16 cellular contexts compared by ENCODE assay signal in the genomic region with DNA sequence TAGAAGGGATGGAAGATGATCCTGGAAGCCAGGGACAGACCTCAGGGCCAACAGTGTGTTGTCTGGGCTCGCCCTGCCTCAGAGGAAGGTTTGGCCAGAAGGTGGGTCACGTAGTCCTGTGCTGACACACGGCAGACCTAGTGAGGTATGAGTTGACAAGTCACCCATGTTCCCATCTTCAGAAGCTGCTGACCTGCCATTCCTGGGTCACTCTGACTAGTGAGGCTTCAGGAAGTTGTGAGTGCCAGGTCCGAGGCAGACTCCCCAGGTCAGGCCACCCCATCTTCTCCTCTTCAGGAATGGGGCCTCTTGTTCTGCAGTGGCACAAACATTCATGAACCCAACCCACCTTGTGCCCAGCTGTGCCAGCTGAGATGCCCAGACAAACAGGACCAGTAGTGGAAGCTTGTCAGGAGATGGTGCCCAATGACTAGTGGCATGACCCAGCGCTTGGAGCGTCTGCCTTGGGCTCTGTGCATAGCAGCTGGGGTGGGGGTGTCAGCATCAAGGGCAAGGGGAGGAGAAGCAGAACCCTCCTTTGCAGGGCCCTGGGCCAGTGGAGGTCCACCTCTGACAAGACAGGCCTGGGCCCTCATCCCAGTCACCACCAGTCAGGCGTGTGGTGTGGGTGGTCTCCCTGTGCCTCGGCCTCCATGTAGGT. TPM values are rescaled to one million over a fixed set of nuclear protein-coding genes. Genes with fewer than 3 reads are reported as not detected.
A peak's percentile ranks its signal among the peaks of the same experiment; 100 is the strongest.
DNase-seq lines count a peak whose midpoint lies in the region; ATAC-seq, FAIRE-seq and TF ChIP-seq lines count a peak whose summit lies in the region.
"Had no signal": no experiment of that assay in that cellular context is flagged by ENCODE, and none has a peak within 500 bp of the region (broad histone marks: within the 10 kb centered on the region; RNA-seq: fewer than 3 reads in every experiment).

No MANE protein-coding gene starts in this region.

- no peaks in the 10 kb centered on the region for H3K27me3 Mint-ChIP-seq in activated T-cell treated with anti-CD3 and anti-CD28 coated beads, Interleukin-2, amount 50 U/mL, for 24 hours
- no peaks in the 10 kb centered on the region for H3K27me3 Mint-ChIP-seq in activated T-cell treated with anti-CD3 and anti-CD28 coated beads, Interleukin-2, amount 50 U/mL, for 72 hours (ENCODE audit: low read depth)
- H3K27me3 Mint-ChIP-seq in osteocyte (ENCODE audit: unreplicated experiment), result no peaks in the 10 kb centered on the region

- no peak for FAIRE-seq in frontal cortex (lab: Jason Lieb, UNC)
- FAIRE-seq: H54 had no signal

- DNase-seq in activated T-cell treated with anti-CD3 and anti-CD28 coated beads, Interleukin-2, amount 50 U/mL, for 24 hours, result peak; percentile 20
- no peak for DNase-seq in activated T-cell treated with anti-CD3 and anti-CD28 coated beads, Interleukin-2, amount 50 U/mL, for 72 hours
- DNase-seq in ecto neural progenitor cell (ENCODE audit: low spot score) (peak; percentile 27), osteocyte (ENCODE audit: extremely low spot score, unreplicated experiment) (peak; percentile 66), ureter (ENCODE audit: low spot score) (peak; percentile 35), NCI-H2171 (lab: John Stamatoyannopoulos, UW) (no peak), frontal cortex (ENCODE audit: low spot score in 2 of 2) (no peak)
- DNase-seq: 8988T, MM.1S, NCI-H1105, NCI-H1694 treated with DMSO at 0.1 percent for 48 hours, NCI-H446, NCI-H748 treated with DMSO at 0.1 percent for 48 hours, PC-9 had no signal

- no peak overlapping the region for H3K4me3 Mint-ChIP-seq in activated T-cell treated with anti-CD3 and anti-CD28 coated beads, Interleukin-2, amount 50 U/mL, for 24 hours
- no peak overlapping the region for H3K4me3 Mint-ChIP-seq in activated T-cell treated with anti-CD3 and anti-CD28 coated beads, Interleukin-2, amount 50 U/mL, for 72 hours
- no peak overlapping the region for H3K4me3 Mint-ChIP-seq in osteocyte (ENCODE audit: unreplicated experiment)

- no peaks in the 10 kb centered on the region for H3K4me1 Mint-ChIP-seq in activated T-cell treated with anti-CD3 and anti-CD28 coated beads, Interleukin-2, amount 50 U/mL, for 24 hours (ENCODE audit: low read depth)
- H3K4me1 Mint-ChIP-seq in activated T-cell treated with anti-CD3 and anti-CD28 coated beads, Interleukin-2, amount 50 U/mL, for 72 hours (ENCODE audit: low read depth), result no peaks in the 10 kb centered on the region
- H3K4me1 Mint-ChIP-seq in osteocyte (ENCODE audit: unreplicated experiment), result peaks cover 36% of the 10 kb centered on the region

- no peak for TF ChIP-seq CTCF in osteocyte (IDR thresholded peaks at IDR 0.05)

- no peaks in the 10 kb centered on the region for H3K9me3 Mint-ChIP-seq in activated T-cell treated with anti-CD3 and anti-CD28 coated beads, Interleukin-2, amount 50 U/mL, for 24 hours
- no peaks in the 10 kb centered on the region for H3K9me3 Mint-ChIP-seq in activated T-cell treated with anti-CD3 and anti-CD28 coated beads, Interleukin-2, amount 50 U/mL, for 72 hours
- H3K9me3 Mint-ChIP-seq in osteocyte (ENCODE audit: unreplicated experiment), result no peaks in the 10 kb centered on the region

- no peak overlapping the region for H3K27ac Mint-ChIP-seq in activated T-cell treated with anti-CD3 and anti-CD28 coated beads, Interleukin-2, amount 50 U/mL, for 24 hours
- no peak overlapping the region for H3K27ac Mint-ChIP-seq in activated T-cell treated with anti-CD3 and anti-CD28 coated beads, Interleukin-2, amount 50 U/mL, for 72 hours
- no peak overlapping the region for H3K27ac Mint-ChIP-seq in osteocyte (ENCODE audit: unreplicated experiment)

- no peak for ATAC-seq in activated T-cell treated with anti-CD3 and anti-CD28 coated beads, Interleukin-2, amount 50 U/mL, for 72 hours (replicated peaks in 1 of 2)
- ATAC-seq in GM21825 (IDR thresholded peaks at IDR 0.05; ENCODE audit: unreplicated experiment), result no peak

- no peaks in the 10 kb centered on the region for H3K36me3 Mint-ChIP-seq in activated T-cell treated with anti-CD3 and anti-CD28 coated beads, Interleukin-2, amount 50 U/mL, for 24 hours (ENCODE audit: low read depth)
- H3K36me3 Mint-ChIP-seq in activated T-cell treated with anti-CD3 and anti-CD28 coated beads, Interleukin-2, amount 50 U/mL, for 72 hours (ENCODE audit: insufficient read depth in 2 of 2), result no peaks in the 10 kb centered on the region
- H3K36me3 Mint-ChIP-seq in osteocyte (ENCODE audit: unreplicated experiment), result no peaks in the 10 kb centered on the region

RNA-seq across cellular contexts. Expression of gene ANGPTL2, which starts 16.8 kb away (rescaled TPM):
- not detected for total RNA-seq in activated T-cell treated with anti-CD3 and anti-CD28 coated beads, Interleukin-2, amount 50 U/mL, for 72 hours
- total RNA-seq in osteocyte (34.8 and 40.0 TPM in 2 replicates), ureter (22.2 TPM), frontal cortex (2.0 TPM)

Comparison
In these comparisons a context has a peak if more than half of its experiments do, and no peak if none do; other contexts are left out.
1. DNase-seq: peak in activated T-cell treated with anti-CD3 and anti-CD28 coated beads, Interleukin-2, amount 50 U/mL, for 24 hours (single experiment), ecto neural progenitor cell (single experiment), osteocyte (single experiment) and ureter (single experiment); none in activated T-cell treated with anti-CD3 and anti-CD28 coated beads, Interleukin-2, amount 50 U/mL, for 72 hours (0 of 2), NCI-H2171 (single experiment) and frontal cortex (0 of 2).